ENCODE assay signal across 9 cellular contexts in the genomic region with DNA sequence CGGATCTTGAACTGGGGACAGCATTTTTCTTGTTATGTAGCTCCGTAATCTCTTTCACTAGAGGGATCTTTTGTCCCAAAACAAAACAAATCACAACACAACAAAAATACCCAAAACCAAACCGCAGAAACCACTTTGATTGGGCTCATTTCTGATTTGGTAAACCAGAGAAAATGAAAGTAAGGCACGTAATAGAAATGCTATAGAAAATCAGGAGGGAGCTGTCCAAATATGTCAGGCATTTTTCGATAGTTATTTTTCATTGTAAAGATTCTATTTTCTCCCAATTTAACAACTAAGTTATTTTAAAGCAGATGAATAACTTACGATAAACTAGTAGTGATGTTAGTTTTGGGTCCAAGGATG. TPM values are rescaled to one million over a fixed set of nuclear protein-coding genes. Genes with fewer than 3 reads are reported as not detected.
A peak's percentile ranks its signal among the peaks of the same experiment; 100 is the strongest.
DNase-seq lines count a peak whose midpoint lies in the region; ATAC-seq and TF ChIP-seq lines count a peak whose summit lies in the region.
"Had no signal": no experiment of that assay in that cellular context is flagged by ENCODE, and none has a peak within 500 bp of the region (broad histone marks: within the 10 kb centered on the region; RNA-seq: fewer than 3 reads in every experiment).

No MANE protein-coding gene starts in this region.

- H3K27ac ChIP-seq in left ventricle myocardium inferior (replicated peaks) (no peak overlapping the region), mesenchymal stem cell (ENCODE audit: low read length, poor library complexity, severe bottlenecking) (no peak overlapping the region), vagina (no peak overlapping the region)

- no peak overlapping the region for H3K18ac ChIP-seq in mesenchymal stem cell (ENCODE audit: low read depth in 1 of 2, low read length in 2 of 2)

- peaks cover 5% of the 10 kb centered on the region for H3K79me1 ChIP-seq in mesenchymal stem cell (replicated peaks; ENCODE audit: low read length, poor library complexity, severe bottlenecking)

- no peak overlapping the region for H2AFZ ChIP-seq in mesenchymal stem cell (ENCODE audit: low read depth, low read length)

- TF ChIP-seq CTCF in left ventricle myocardium inferior (IDR thresholded peaks at IDR 0.05; ENCODE audit: borderline replicate concordance): no peak
- no peak for TF ChIP-seq CTCF in vagina (IDR thresholded peaks at IDR 0.05)

- H3K9me3 ChIP-seq in left ventricle myocardium inferior (replicated peaks) (no peaks in the 10 kb centered on the region), mesenchymal stem cell (ENCODE audit: control insufficient read depth, low read length) (no peaks in the 10 kb centered on the region), vagina (no peaks in the 10 kb centered on the region)

- H2BK15ac ChIP-seq in mesenchymal stem cell (ENCODE audit: low read depth, poor library complexity, severe bottlenecking): no peak overlapping the region

- no peak overlapping the region for H4K8ac ChIP-seq in mesenchymal stem cell (ENCODE audit: low read length)

- DNase-seq in left ventricle myocardium inferior (no peak), cardiac septum (ENCODE audit: low spot score) (no peak), brain pericyte (ENCODE audit: low read depth, low spot score) (peak; percentile 16), mesenchymal stem cell (peak; percentile 41), vagina (ENCODE audit: extremely low spot score in 2 of 2) (no peak), SHP77 treated with DMSO at 0.1 percent for 48 hours (lab: John Stamatoyannopoulos, UW) (no peak)
- DNase-seq: GF-D8 had no signal

- H2BK12ac ChIP-seq in mesenchymal stem cell (ENCODE audit: low read length in 2 of 2): no peak overlapping the region

- peak overlapping the region in 1 of 2 experiments; percentile 89 for H3K23ac ChIP-seq in mesenchymal stem cell (ENCODE audit: low read length in 2 of 2)

- no peak overlapping the region for H3K4ac ChIP-seq in mesenchymal stem cell (ENCODE audit: low read depth in 1 of 2, low read length in 2 of 2)

- H2BK120ac ChIP-seq in mesenchymal stem cell (ENCODE audit: low read depth, low read length): no peak overlapping the region

- H2BK5ac ChIP-seq in mesenchymal stem cell (ENCODE audit: low read depth, low read length, poor library complexity, severe bottlenecking): no peak overlapping the region

- no peak for TF ChIP-seq POLR2A in vagina (IDR thresholded peaks at IDR 0.05)

- peak overlapping the region; percentile 84 for H3K4me3 ChIP-seq in left ventricle myocardium inferior
- peak overlapping the region in 1 of 2 experiments; percentile 81 for H3K4me3 ChIP-seq in mesenchymal stem cell (ENCODE audit: insufficient read depth in 1 of 2, low read depth in 1 of 2, low read length in 2 of 2)
- peak overlapping the region; percentile 59 to 84 for H3K4me3 ChIP-seq in vagina

- H3K27me3 ChIP-seq in left ventricle myocardium inferior (ENCODE audit: low read depth) (peaks cover 64% of the 10 kb centered on the region), mesenchymal stem cell (ENCODE audit: control insufficient read depth in 1 of 2, insufficient read depth in 1 of 2, low read length in 2 of 2) (peaks cover 0 to 5% of the 10 kb centered on the region in 2 experiments), vagina (no peaks in the 10 kb centered on the region)

- peak overlapping the region; percentile 77 for H3K4me2 ChIP-seq in mesenchymal stem cell (ENCODE audit: low read length, poor library complexity, severe bottlenecking)

- peaks cover 25% of the 10 kb centered on the region for H3K4me1 ChIP-seq in left ventricle myocardium inferior
- H3K4me1 ChIP-seq in mesenchymal stem cell (ENCODE audit: control insufficient read depth, insufficient read depth, low read depth, low read length): peaks cover 13% of the 10 kb centered on the region
- peaks cover 15% of the 10 kb centered on the region for H3K4me1 ChIP-seq in vagina

- ATAC-seq in GM21737 (IDR thresholded peaks at IDR 0.05; ENCODE audit: unreplicated experiment) (no peak), HG02973 (IDR thresholded peaks at IDR 0.05; ENCODE audit: unreplicated experiment) (no peak)

- intact Hi-C loops in left ventricle myocardium inferior (cut with micrococcal nuclease): no loop called here
- intact Hi-C loops in cardiac septum (cut with DNase I): no loop called here
- intact Hi-C loops in vagina (cut with DNase I): loop anchor here (10.0 kb wide), 1 partner anchor 1340 kb away; a partner anchor contains a TSS

- no peak overlapping the region for H3K14ac ChIP-seq in mesenchymal stem cell (ENCODE audit: low read length in 2 of 2)

- 53% methylated on average over 3 of the region's 6 CpGs for WGBS in mesenchymal stem cell

- H4K91ac ChIP-seq in mesenchymal stem cell (ENCODE audit: low read length): no peak overlapping the region

- H3K9ac ChIP-seq in mesenchymal stem cell (ENCODE audit: low read length): peak overlapping the region; percentile 35

- H2AK5ac ChIP-seq in mesenchymal stem cell (ENCODE audit: low read length, severe bottlenecking): no peak overlapping the region

- H3K36me3 ChIP-seq in left ventricle myocardium inferior (no peaks in the 10 kb centered on the region), mesenchymal stem cell (ENCODE audit: control insufficient read depth in 1 of 2, insufficient read depth in 2 of 2, low read depth in 1 of 2, low read length in 2 of 2) (no peaks in the 10 kb centered on the region), vagina (no peaks in the 10 kb centered on the region)

RNA-seq across cellular contexts. Expression of a gene that starts 2.0 kb away (rescaled TPM):
- total RNA-seq in left ventricle myocardium inferior (not detected), cardiac septum (0.08 TPM), vagina (0.25 TPM)
- polyA plus RNA-seq in mesenchymal stem cell (2013, experiment 1 of 2): 0.36 TPM
- 0.23 TPM for polyA plus RNA-seq in mesenchymal stem cell (2013, experiment 2 of 2)

Comparison
In these comparisons a context has a peak if more than half of its experiments do, and no peak if none do; other contexts are left out.
1. DNase-seq: peak in brain pericyte (single experiment) and mesenchymal stem cell (single experiment); none in left ventricle myocardium inferior (single experiment), cardiac septum (single experiment), vagina (0 of 2) and SHP77 treated with DMSO at 0.1 percent for 48 hours (single experiment).